ENCODE assay signal across 1 cellular context in the genomic region with DNA sequence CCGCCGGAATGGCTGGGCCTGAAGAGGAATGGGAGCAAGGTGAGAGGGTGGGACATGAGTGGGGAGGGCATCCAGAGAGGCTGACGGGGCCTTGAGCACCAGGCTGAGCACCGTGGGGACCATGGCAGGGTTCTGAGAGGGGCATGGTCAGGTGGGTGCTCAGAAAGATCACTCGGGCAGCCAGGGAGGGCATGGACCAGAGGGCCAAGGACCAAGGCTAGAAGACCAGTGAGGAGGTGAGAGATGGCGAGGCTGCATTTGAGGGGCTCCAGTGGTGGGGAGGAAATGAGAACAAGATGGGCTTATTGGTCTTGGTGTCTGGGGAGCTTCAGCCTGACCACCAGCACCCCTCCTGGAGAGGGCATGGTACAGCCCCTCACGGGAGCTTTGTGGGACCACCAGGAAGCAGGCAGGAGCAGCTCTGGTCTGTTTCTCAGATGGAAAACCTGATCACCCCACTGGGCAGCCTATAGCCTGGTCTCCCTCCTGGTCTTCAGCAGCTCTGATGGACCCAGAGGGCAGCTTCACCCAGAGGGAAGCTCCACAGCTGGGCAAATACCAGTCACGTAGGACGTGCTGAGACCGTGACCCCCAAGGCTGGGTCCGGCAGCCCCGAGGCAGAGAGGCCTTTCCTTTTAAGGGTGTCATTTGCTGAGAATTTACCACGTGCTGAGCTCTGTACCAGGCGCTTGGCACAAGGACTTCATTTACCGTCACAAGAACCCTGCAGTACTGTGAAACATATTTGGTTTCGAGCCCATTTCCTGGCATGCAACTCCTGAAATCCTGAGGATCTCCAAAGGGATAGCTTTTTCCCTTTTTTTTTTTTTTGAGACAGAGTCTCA.
TF ChIP-seq lines count a peak whose summit lies in the region.

No MANE protein-coding gene starts in this region.

TF ChIP-seq in A549, 52 proteins besides CTCF, POLR2A, EP300 and RAD21 (continued from another document):
- TF ChIP-seq, protein P1, sequence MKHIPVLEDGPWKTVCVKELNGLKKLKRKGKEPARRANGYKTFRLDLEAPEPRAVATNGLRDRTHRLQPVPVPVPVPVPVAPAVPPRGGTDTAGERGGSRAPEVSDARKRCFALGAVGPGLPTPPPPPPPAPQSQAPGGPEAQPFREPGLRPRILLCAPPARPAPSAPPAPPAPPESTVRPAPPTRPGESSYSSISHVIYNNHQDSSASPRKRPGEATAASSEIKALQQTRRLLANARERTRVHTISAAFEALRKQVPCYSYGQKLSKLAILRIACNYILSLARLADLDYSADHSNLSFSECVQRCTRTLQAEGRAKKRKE (CRISPR knock-in tag; IDR thresholded peaks at IDR 0.05; ENCODE audit: low read depth) = no peak
- TF ChIP-seq RARB (CRISPR knock-in tag; IDR thresholded peaks at IDR 0.05) (no peak), HDAC2 (IDR thresholded peaks at IDR 0.05) (no peak), FOSB (CRISPR knock-in tag; IDR thresholded peaks at IDR 0.05) (no peak)
